Comparison of ENCODE assay signal across 10 cellular contexts in genomic region chr12:69906411-69907216, GRCh38.
A peak's percentile ranks its signal among the peaks of the same experiment; 100 is the strongest.
DNase-seq lines count a peak whose midpoint lies in the region; ATAC-seq, FAIRE-seq and TF ChIP-seq lines count a peak whose summit lies in the region.
"Had no signal": no experiment of that assay in that cellular context is flagged by ENCODE, and none has a peak within 500 bp of the region (broad histone marks: within the 10 kb centered on the region; RNA-seq: fewer than 3 reads in every experiment).

No MANE protein-coding gene starts in this region.

- H3K4me3 ChIP-seq in OCI-LY3 (ENCODE audit: low read length), result peak overlapping the region; percentile 8

- ATAC-seq in GM19455 (IDR thresholded peaks at IDR 0.05; ENCODE audit: unreplicated experiment) (peak; percentile 91), HG02981 (IDR thresholded peaks at IDR 0.05; ENCODE audit: unreplicated experiment) (peak; percentile 85)
- ATAC-seq: PC-3 had no signal

- FAIRE-seq in urothelium cell line (lab: Jason Lieb, UNC), result no peak

- no peak overlapping the region for H2AFZ ChIP-seq in OCI-LY3 (ENCODE audit: low read depth, low read length)

- H3K79me2 ChIP-seq in OCI-LY3 (ENCODE audit: low read length), result no peaks in the 10 kb centered on the region

- DNase-seq in GM10266 (ENCODE audit: extremely low spot score), result peak; percentile 8
- DNase-seq in dermis blood vessel endothelial cell, result no peak
- no peak for DNase-seq in activated CD4-positive, alpha-beta T cell treated with anti-CD3 and anti-CD28 coated beads for 4 hours
- DNase-seq in urothelium cell line (ENCODE audit: low spot score), result no peak
- no peak for DNase-seq in cardiac septum (ENCODE audit: low spot score)
- DNase-seq: PC-3 had no signal

- H3K9me3 ChIP-seq in OCI-LY3 (ENCODE audit: insufficient read depth, low read length), result peaks cover 15% of the 10 kb centered on the region; the same call in 1 of the 2 replicates
- H3K9me3 ChIP-seq: neutrophil had no signal

- intact Hi-C loops in cardiac septum (cut with DNase I), result loop anchor here (5.0 to 10.0 kb wide), 3 partner anchors 78 to 461 kb away; partner anchors contain the start of genes CNOT2 and KCNMB4

- H3K27me3 ChIP-seq in OCI-LY3 (ENCODE audit: low read depth, low read length), result no peaks in the 10 kb centered on the region
- H3K27me3 ChIP-seq: neutrophil had no signal

- no peaks in the 10 kb centered on the region for H4K20me1 ChIP-seq in OCI-LY3 (ENCODE audit: insufficient read depth, low read length)

- H3K4me2 ChIP-seq in OCI-LY3 (ENCODE audit: low read length), result peak overlapping the region; percentile 51

- no peak overlapping the region for H3K9ac ChIP-seq in OCI-LY3 (ENCODE audit: low read length)

- TF ChIP-seq CTCF in GM10266 (IDR thresholded peaks at IDR 0.05; ENCODE audit: control insufficient read depth, insufficient read depth, low read depth, missing control alignments) (no peak), OCI-LY3 (IDR thresholded peaks at IDR 0.05; ENCODE audit: low read depth, low read length) (no peak)

- peaks cover 20% of the 10 kb centered on the region for H3K4me1 ChIP-seq in OCI-LY3 (ENCODE audit: low read length)

- H3K27ac ChIP-seq in OCI-LY3 (ENCODE audit: low read length), result peak overlapping the region; percentile 40
- H3K27ac ChIP-seq: neutrophil had no signal

- H3K36me3 ChIP-seq in OCI-LY3 (replicated peaks; ENCODE audit: low read depth, low read length), result no peaks in the 10 kb centered on the region
- H3K36me3 ChIP-seq: neutrophil had no signal
